In genomic region chr1:224747578-224747977, GRCh38 we compare ENCODE assay signal across 10 cellular contexts.
DNase-seq lines count a peak whose midpoint lies in the region; ATAC-seq and TF ChIP-seq lines count a peak whose summit lies in the region.
"Had no signal": no experiment of that assay in that cellular context is flagged by ENCODE, and none has a peak within 500 bp of the region (broad histone marks: within the 10 kb centered on the region; RNA-seq: fewer than 3 reads in every experiment).

No MANE protein-coding gene starts in this region.

- TF ChIP-seq POLR2A in tibial nerve (IDR thresholded peaks at IDR 0.05): no peak
- no peak for TF ChIP-seq POLR2A in GM18505 (IDR thresholded peaks at IDR 0.05; ENCODE audit: borderline replicate concordance, extremely low read depth, insufficient read depth, insufficient read length)
- no peak for TF ChIP-seq POLR2A in gastrocnemius medialis (IDR thresholded peaks at IDR 0.05)

- DNase-seq in AML-193 (lab: John Stamatoyannopoulos, UW) (peak; percentile 70 to 77), tibial nerve (ENCODE audit: low spot score in 2 of 2) (no peak), gastrocnemius medialis (no peak), cardiac septum (ENCODE audit: low spot score) (no peak)
- DNase-seq in activated naive CD8-positive, alpha-beta T cell treated with anti-CD3 and anti-CD28 coated beads, Interleukin-2, amount 50 U/mL, for 24 hours: peak; percentile 21

- H3K27ac ChIP-seq in tibial nerve (no peak overlapping the region), gastrocnemius medialis (no peak overlapping the region)
- H3K27ac ChIP-seq: neural progenitor cell had no signal

- intact Hi-C loops in gastrocnemius medialis (cut with DNase I; ENCODE audit: low total_unique reads): loop anchor here (10.0 kb wide), 1 partner anchor 243 kb away; no protein-coding TSS in a partner anchor
- intact Hi-C loops in cardiac septum (cut with DNase I): no loop called here

- TF ChIP-seq CTCF in tibial nerve (IDR thresholded peaks at IDR 0.05) (no peak), gastrocnemius medialis (IDR thresholded peaks at IDR 0.05 in 4 of 5, conservative IDR thresholded peaks at IDR 0.05 in 1 of 5) (no peak)

- in situ Hi-C loops in gastrocnemius medialis (cut with MboI; ENCODE audit: low sequenced_read_pairs in 4 of 4): no loop called here

- H3K4me1 ChIP-seq in tibial nerve: no peaks in the 10 kb centered on the region
- H3K4me1 ChIP-seq in gastrocnemius medialis: peaks cover 11 to 15% of the 10 kb centered on the region in 2 donors
- H3K4me1 ChIP-seq: neural progenitor cell had no signal

- H3K36me3 Mint-ChIP-seq in activated naive CD8-positive, alpha-beta T cell treated with anti-CD3 and anti-CD28 coated beads, Interleukin-2, amount 50 U/mL, for 24 hours (ENCODE audit: low read depth): no peaks in the 10 kb centered on the region
- H3K36me3 Mint-ChIP-seq: neural progenitor cell had no signal

- no peak overlapping the region for H3K4me3 Mint-ChIP-seq in activated naive CD8-positive, alpha-beta T cell treated with anti-CD3 and anti-CD28 coated beads, Interleukin-2, amount 50 U/mL, for 24 hours
- H3K4me3 Mint-ChIP-seq: dendritic cell treated with granulocyte-macrophage colony-stimulating factor and Interleukin-4, amounts not matched to agents 40 ng/mL and 50 ng/mL, for 4 days; neural progenitor cell had no signal

- ATAC-seq in GM19328 (IDR thresholded peaks at IDR 0.05; ENCODE audit: unreplicated experiment) (peak; percentile 48), HG03571 (IDR thresholded peaks at IDR 0.05; ENCODE audit: unreplicated experiment) (peak; percentile 53), GM18505 (IDR thresholded peaks at IDR 0.05; ENCODE audit: unreplicated experiment) (no peak), gastrocnemius medialis (no peak)
- ATAC-seq in activated naive CD8-positive, alpha-beta T cell treated with anti-CD3 and anti-CD28 coated beads, Interleukin-2, amount 50 U/mL, for 24 hours: peak; percentile 68

- H3K27me3 Mint-ChIP-seq in activated naive CD8-positive, alpha-beta T cell treated with anti-CD3 and anti-CD28 coated beads, Interleukin-2, amount 50 U/mL, for 24 hours: peaks cover 10% of the 10 kb centered on the region

- H3K27me3 ChIP-seq in tibial nerve (no peaks in the 10 kb centered on the region), gastrocnemius medialis (no peaks in the 10 kb centered on the region)
- H3K27me3 ChIP-seq: neural progenitor cell had no signal

- no peak overlapping the region for H3K4me3 ChIP-seq in tibial nerve
- H3K4me3 ChIP-seq in gastrocnemius medialis: no peak overlapping the region
- H3K4me3 ChIP-seq: neural progenitor cell had no signal

- H3K36me3 ChIP-seq in tibial nerve (no peaks in the 10 kb centered on the region), gastrocnemius medialis (no peaks in the 10 kb centered on the region)
- H3K36me3 ChIP-seq: neural progenitor cell had no signal

- 37 to 40% methylated on average over 4 of the region's 4 CpGs for WGBS in tibial nerve, 2 donors

- no peak for TF ChIP-seq EP300 in tibial nerve (IDR thresholded peaks at IDR 0.05)

- H3K9me3 ChIP-seq in tibial nerve (no peaks in the 10 kb centered on the region), gastrocnemius medialis (no peaks in the 10 kb centered on the region)

- H3K27ac Mint-ChIP-seq in activated naive CD8-positive, alpha-beta T cell treated with anti-CD3 and anti-CD28 coated beads, Interleukin-2, amount 50 U/mL, for 24 hours: no peak overlapping the region
- H3K27ac Mint-ChIP-seq: dendritic cell treated with granulocyte-macrophage colony-stimulating factor and Interleukin-4, amounts not matched to agents 40 ng/mL and 50 ng/mL, for 4 days; neural progenitor cell had no signal

- peaks cover 3% of the 10 kb centered on the region for H3K9me3 Mint-ChIP-seq in activated naive CD8-positive, alpha-beta T cell treated with anti-CD3 and anti-CD28 coated beads, Interleukin-2, amount 50 U/mL, for 24 hours
- H3K9me3 Mint-ChIP-seq: dendritic cell treated with granulocyte-macrophage colony-stimulating factor and Interleukin-4, amounts not matched to agents 40 ng/mL and 50 ng/mL, for 4 days; neural progenitor cell had no signal

- peaks cover 26% of the 10 kb centered on the region for H3K4me1 Mint-ChIP-seq in activated naive CD8-positive, alpha-beta T cell treated with anti-CD3 and anti-CD28 coated beads, Interleukin-2, amount 50 U/mL, for 24 hours
- H3K4me1 Mint-ChIP-seq: neural progenitor cell had no signal

Comparison
In these comparisons a context has a peak if more than half of its experiments do, and no peak if none do; other contexts are left out.
1. DNase-seq: peak in AML-193 (2 of 2) and activated naive CD8-positive, alpha-beta T cell treated with anti-CD3 and anti-CD28 coated beads, Interleukin-2, amount 50 U/mL, for 24 hours (single experiment); none in tibial nerve (0 of 2), gastrocnemius medialis (0 of 2) and cardiac septum (single experiment).
2. ATAC-seq: peak in GM19328 (single experiment), HG03571 (single experiment) and activated naive CD8-positive, alpha-beta T cell treated with anti-CD3 and anti-CD28 coated beads, Interleukin-2, amount 50 U/mL, for 24 hours (single experiment); none in GM18505 (single experiment) and gastrocnemius medialis (0 of 2).